Comparison of ENCODE assay signal across 1 cellular context in the genomic region with DNA sequence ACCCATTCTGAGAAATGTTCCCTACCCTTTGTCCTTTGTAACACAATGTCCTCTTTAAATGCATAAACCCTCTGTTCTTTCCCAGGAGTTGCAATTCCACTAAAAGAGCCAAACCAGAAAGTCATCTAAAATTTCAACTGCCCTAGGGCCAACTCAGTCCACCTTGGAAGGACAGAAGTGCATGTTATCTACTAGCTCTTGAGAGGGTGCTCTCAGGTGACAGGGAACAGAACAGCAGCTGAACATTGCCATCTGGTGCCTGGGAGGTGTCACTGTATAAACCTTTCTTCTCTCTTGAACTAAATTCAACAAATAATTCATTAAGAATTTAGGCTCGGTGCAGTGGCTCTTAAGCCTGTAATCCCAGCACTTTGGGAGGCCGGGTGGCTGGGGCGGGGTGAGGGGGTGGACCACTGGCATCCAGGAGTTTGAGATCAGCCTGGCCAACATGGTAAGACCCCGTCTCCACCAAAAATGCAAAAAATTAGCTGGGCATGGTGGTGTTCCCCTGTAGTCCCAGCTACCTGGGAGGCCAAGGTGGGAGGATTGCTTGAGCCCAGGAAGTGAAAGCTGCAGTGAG.
TF ChIP-seq lines count a peak whose summit lies in the region.

No MANE protein-coding gene starts in this region.

TF ChIP-seq in HepG2, 621 proteins besides CTCF, POLR2A, EP300 and RAD21 (continued from another document and continues in another):
- TF ChIP-seq, protein P1, sequence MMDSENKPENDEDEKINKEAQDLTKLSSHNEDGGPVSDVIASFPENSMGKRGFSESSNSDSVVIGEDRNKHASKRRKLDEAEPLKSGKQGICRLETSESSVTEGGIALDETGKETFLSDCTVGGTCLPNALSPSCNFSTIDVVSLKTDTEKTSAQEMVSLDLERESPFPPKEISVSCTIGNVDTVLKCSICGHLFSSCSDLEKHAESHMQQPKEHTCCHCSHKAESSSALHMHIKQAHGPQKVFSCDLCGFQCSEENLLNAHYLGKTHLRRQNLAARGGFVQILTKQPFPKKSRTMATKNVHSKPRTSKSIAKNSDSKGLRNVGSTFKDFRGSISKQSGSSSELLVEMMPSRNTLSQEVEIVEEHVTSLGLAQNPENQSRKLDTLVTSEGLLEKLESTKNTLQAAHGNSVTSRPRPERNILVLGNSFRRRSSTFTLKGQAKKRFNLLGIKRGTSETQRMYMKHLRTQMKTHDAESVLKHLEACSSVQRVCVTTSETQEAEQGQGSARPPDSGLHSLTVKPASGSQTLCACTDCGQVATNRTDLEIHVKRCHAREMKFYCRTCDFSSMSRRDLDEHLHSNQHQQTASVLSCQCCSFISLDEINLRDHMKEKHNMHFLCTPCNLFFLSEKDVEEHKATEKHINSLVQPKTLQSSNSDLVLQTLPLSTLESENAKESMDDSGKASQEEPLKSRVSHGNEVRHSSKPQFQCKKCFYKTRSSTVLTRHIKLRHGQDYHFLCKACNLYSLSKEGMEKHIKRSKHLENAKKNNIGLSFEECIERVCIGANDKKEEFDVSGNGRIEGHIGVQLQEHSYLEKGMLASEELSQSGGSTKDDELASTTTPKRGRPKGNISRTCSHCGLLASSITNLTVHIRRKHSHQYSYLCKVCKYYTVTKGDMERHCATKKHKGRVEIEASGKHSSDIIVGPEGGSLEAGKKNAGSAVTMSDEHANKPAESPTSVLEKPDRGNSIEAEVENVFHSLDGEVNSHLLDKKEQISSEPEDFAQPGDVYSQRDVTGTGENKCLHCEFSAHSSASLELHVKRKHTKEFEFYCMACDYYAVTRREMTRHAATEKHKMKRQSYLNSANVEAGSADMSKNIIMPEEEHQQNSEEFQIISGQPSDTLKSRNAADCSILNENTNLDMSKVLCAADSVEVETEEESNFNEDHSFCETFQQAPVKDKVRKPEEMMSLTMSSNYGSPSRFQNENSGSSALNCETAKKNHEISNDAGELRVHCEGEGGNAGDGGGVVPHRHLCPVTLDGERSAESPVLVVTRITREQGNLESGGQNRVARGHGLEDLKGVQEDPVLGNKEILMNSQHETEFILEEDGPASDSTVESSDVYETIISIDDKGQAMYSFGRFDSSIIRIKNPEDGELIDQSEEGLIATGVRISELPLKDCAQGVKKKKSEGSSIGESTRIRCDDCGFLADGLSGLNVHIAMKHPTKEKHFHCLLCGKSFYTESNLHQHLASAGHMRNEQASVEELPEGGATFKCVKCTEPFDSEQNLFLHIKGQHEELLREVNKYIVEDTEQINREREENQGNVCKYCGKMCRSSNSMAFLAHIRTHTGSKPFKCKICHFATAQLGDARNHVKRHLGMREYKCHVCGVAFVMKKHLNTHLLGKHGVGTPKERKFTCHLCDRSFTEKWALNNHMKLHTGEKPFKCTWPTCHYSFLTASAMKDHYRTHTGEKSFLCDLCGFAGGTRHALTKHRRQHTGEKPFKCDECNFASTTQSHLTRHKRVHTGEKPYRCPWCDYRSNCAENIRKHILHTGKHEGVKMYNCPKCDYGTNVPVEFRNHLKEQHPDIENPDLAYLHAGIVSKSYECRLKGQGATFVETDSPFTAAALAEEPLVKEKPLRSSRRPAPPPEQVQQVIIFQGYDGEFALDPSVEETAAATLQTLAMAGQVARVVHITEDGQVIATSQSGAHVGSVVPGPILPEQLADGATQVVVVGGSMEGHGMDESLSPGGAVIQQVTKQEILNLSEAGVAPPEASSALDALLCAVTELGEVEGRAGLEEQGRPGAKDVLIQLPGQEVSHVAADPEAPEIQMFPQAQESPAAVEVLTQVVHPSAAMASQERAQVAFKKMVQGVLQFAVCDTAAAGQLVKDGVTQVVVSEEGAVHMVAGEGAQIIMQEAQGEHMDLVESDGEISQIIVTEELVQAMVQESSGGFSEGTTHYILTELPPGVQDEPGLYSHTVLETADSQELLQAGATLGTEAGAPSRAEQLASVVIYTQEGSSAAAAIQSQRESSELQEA (CRISPR knock-in tag; IDR thresholded peaks at IDR 0.05; ENCODE audit: not compliant biosample characterization): no peak
- TF ChIP-seq, protein P2, sequence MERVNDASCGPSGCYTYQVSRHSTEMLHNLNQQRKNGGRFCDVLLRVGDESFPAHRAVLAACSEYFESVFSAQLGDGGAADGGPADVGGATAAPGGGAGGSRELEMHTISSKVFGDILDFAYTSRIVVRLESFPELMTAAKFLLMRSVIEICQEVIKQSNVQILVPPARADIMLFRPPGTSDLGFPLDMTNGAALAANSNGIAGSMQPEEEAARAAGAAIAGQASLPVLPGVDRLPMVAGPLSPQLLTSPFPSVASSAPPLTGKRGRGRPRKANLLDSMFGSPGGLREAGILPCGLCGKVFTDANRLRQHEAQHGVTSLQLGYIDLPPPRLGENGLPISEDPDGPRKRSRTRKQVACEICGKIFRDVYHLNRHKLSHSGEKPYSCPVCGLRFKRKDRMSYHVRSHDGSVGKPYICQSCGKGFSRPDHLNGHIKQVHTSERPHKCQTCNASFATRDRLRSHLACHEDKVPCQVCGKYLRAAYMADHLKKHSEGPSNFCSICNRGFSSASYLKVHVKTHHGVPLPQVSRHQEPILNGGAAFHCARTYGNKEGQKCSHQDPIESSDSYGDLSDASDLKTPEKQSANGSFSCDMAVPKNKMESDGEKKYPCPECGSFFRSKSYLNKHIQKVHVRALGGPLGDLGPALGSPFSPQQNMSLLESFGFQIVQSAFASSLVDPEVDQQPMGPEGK (CRISPR knock-in tag; IDR thresholded peaks at IDR 0.05): no peak
- TF ChIP-seq SIN3B (IDR thresholded peaks at IDR 0.05; ENCODE audit: low read length): no peak
- TF ChIP-seq, protein P3, sequence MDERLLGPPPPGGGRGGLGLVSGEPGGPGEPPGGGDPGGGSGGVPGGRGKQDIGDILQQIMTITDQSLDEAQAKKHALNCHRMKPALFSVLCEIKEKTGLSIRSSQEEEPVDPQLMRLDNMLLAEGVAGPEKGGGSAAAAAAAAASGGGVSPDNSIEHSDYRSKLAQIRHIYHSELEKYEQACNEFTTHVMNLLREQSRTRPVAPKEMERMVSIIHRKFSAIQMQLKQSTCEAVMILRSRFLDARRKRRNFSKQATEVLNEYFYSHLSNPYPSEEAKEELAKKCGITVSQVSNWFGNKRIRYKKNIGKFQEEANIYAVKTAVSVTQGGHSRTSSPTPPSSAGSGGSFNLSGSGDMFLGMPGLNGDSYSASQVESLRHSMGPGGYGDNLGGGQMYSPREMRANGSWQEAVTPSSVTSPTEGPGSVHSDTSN (CRISPR knock-in tag; IDR thresholded peaks at IDR 0.05): no peak
- no peak for TF ChIP-seq ZNF839 (CRISPR knock-in tag; IDR thresholded peaks at IDR 0.05; ENCODE audit: borderline replicate concordance)
- TF ChIP-seq RCOR2 (CRISPR knock-in tag; IDR thresholded peaks at IDR 0.05): no peak
- TF ChIP-seq, protein P4, sequence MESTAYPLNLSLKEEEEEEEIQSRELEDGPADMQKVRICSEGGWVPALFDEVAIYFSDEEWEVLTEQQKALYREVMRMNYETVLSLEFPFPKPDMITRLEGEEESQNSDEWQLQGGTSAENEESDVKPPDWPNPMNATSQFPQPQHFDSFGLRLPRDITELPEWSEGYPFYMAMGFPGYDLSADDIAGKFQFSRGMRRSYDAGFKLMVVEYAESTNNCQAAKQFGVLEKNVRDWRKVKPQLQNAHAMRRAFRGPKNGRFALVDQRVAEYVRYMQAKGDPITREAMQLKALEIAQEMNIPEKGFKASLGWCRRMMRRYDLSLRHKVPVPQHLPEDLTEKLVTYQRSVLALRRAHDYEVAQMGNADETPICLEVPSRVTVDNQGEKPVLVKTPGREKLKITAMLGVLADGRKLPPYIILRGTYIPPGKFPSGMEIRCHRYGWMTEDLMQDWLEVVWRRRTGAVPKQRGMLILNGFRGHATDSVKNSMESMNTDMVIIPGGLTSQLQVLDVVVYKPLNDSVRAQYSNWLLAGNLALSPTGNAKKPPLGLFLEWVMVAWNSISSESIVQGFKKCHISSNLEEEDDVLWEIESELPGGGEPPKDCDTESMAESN (CRISPR knock-in tag; conservative IDR thresholded peaks at IDR 0.05): 0 out of 2 replicates have a peak, but pooled peaks have one; percentile 24
- TF ChIP-seq HMG20B (CRISPR knock-in tag; conservative IDR thresholded peaks at IDR 0.05): no peak
- TF ChIP-seq, protein P5, sequence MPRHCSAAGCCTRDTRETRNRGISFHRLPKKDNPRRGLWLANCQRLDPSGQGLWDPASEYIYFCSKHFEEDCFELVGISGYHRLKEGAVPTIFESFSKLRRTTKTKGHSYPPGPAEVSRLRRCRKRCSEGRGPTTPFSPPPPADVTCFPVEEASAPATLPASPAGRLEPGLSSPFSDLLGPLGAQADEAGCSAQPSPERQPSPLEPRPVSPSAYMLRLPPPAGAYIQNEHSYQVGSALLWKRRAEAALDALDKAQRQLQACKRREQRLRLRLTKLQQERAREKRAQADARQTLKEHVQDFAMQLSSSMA (CRISPR knock-in tag; IDR thresholded peaks at IDR 0.05): no peak
- TF ChIP-seq GATAD1 (CRISPR knock-in tag; IDR thresholded peaks at IDR 0.05): peak; percentile 44; the same call in 1 of the 2 replicates
- peak; percentile 24; the same call in 1 of the 2 replicates for TF ChIP-seq TARDBP (CRISPR knock-in tag; IDR thresholded peaks at IDR 0.05)
- TF ChIP-seq, protein P6, sequence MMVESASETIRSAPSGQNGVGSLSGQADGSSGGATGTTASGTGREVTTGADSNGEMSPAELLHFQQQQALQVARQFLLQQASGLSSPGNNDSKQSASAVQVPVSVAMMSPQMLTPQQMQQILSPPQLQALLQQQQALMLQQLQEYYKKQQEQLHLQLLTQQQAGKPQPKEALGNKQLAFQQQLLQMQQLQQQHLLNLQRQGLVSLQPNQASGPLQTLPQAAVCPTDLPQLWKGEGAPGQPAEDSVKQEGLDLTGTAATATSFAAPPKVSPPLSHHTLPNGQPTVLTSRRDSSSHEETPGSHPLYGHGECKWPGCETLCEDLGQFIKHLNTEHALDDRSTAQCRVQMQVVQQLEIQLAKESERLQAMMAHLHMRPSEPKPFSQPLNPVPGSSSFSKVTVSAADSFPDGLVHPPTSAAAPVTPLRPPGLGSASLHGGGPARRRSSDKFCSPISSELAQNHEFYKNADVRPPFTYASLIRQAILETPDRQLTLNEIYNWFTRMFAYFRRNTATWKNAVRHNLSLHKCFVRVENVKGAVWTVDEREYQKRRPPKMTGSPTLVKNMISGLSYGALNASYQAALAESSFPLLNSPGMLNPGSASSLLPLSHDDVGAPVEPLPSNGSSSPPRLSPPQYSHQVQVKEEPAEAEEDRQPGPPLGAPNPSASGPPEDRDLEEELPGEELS (CRISPR knock-in tag; IDR thresholded peaks at IDR 0.05): no peak
- TF ChIP-seq RXRB (CRISPR knock-in tag; IDR thresholded peaks at IDR 0.05; ENCODE audit: borderline replicate concordance): 0 out of 2 replicates have a peak, but pooled peaks have one; percentile 21
- TF ChIP-seq ZNF788 (CRISPR knock-in tag; IDR thresholded peaks at IDR 0.05; ENCODE audit: borderline replicate concordance): no peak
- TF ChIP-seq KAT8 (CRISPR knock-in tag; IDR thresholded peaks at IDR 0.05): peak; percentile 41; the same call in 1 of the 2 replicates
- no peak for TF ChIP-seq ZBTB3 (CRISPR knock-in tag; IDR thresholded peaks at IDR 0.05; ENCODE audit: borderline replicate concordance, low read depth)
- TF ChIP-seq THYN1 (CRISPR knock-in tag; IDR thresholded peaks at IDR 0.05; ENCODE audit: borderline replicate concordance, low read depth): no peak
- no peak for TF ChIP-seq ZNF652 (CRISPR knock-in tag; IDR thresholded peaks at IDR 0.05; ENCODE audit: borderline replicate concordance, low read depth)
- TF ChIP-seq AHR (CRISPR knock-in tag; IDR thresholded peaks at IDR 0.05): no peak
- TF ChIP-seq TOPORS (CRISPR knock-in tag; IDR thresholded peaks at IDR 0.05): no peak
- TF ChIP-seq TMF1 (CRISPR knock-in tag; IDR thresholded peaks at IDR 0.05; ENCODE audit: low read depth): no peak
- TF ChIP-seq ZBTB20 (CRISPR knock-in tag; IDR thresholded peaks at IDR 0.05; ENCODE audit: borderline replicate concordance, low read depth): no peak
- no peak for TF ChIP-seq SRSF9 (IDR thresholded peaks at IDR 0.05; ENCODE audit: borderline replicate concordance, insufficient read depth, low read depth, low read length, poor library complexity, severe bottlenecking)
- 0 out of 2 replicates have a peak, but pooled peaks have one; percentile 47 for TF ChIP-seq EHMT2 (IDR thresholded peaks at IDR 0.05; ENCODE audit: borderline replicate concordance, low read depth, low read length)
- TF ChIP-seq, protein P7, sequence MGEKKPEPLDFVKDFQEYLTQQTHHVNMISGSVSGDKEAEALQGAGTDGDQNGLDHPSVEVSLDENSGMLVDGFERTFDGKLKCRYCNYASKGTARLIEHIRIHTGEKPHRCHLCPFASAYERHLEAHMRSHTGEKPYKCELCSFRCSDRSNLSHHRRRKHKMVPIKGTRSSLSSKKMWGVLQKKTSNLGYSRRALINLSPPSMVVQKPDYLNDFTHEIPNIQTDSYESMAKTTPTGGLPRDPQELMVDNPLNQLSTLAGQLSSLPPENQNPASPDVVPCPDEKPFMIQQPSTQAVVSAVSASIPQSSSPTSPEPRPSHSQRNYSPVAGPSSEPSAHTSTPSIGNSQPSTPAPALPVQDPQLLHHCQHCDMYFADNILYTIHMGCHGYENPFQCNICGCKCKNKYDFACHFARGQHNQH (CRISPR knock-in tag; IDR thresholded peaks at IDR 0.05): no peak
- TF ChIP-seq ZNF460 (CRISPR knock-in tag; IDR thresholded peaks at IDR 0.05; ENCODE audit: borderline replicate concordance): peak; percentile 51; the same call in 1 of the 2 replicates
- TF ChIP-seq ZNF558 (CRISPR knock-in tag; IDR thresholded peaks at IDR 0.05; ENCODE audit: borderline replicate concordance): no peak
- no peak for TF ChIP-seq KAT2B (IDR thresholded peaks at IDR 0.05; ENCODE audit: borderline replicate concordance, low read depth, low read length)
- TF ChIP-seq, protein P8, sequence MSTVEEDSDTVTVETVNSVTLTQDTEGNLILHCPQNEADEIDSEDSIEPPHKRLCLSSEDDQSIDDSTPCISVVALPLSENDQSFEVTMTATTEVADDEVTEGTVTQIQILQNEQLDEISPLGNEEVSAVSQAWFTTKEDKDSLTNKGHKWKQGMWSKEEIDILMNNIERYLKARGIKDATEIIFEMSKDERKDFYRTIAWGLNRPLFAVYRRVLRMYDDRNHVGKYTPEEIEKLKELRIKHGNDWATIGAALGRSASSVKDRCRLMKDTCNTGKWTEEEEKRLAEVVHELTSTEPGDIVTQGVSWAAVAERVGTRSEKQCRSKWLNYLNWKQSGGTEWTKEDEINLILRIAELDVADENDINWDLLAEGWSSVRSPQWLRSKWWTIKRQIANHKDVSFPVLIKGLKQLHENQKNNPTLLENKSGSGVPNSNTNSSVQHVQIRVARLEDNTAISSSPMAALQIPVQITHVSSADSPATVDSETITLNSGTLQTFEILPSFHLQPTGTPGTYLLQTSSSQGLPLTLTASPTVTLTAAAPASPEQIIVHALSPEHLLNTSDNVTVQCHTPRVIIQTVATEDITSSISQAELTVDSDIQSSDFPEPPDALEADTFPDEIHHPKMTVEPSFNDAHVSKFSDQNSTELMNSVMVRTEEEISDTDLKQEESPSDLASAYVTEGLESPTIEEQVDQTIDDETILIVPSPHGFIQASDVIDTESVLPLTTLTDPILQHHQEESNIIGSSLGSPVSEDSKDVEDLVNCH (CRISPR knock-in tag; IDR thresholded peaks at IDR 0.05): no peak
- TF ChIP-seq, protein P9, sequence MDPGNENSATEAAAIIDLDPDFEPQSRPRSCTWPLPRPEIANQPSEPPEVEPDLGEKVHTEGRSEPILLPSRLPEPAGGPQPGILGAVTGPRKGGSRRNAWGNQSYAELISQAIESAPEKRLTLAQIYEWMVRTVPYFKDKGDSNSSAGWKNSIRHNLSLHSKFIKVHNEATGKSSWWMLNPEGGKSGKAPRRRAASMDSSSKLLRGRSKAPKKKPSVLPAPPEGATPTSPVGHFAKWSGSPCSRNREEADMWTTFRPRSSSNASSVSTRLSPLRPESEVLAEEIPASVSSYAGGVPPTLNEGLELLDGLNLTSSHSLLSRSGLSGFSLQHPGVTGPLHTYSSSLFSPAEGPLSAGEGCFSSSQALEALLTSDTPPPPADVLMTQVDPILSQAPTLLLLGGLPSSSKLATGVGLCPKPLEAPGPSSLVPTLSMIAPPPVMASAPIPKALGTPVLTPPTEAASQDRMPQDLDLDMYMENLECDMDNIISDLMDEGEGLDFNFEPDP (CRISPR knock-in tag; conservative IDR thresholded peaks at IDR 0.05): no peak
- no peak; the same call in 1 of the 2 replicates for TF ChIP-seq BHLHE40 (IDR thresholded peaks at IDR 0.05; ENCODE audit: low read length)
- TF ChIP-seq ZNF260 (CRISPR knock-in tag; IDR thresholded peaks at IDR 0.05; ENCODE audit: borderline replicate concordance, low read depth): no peak
- TF ChIP-seq ZNF335 (CRISPR knock-in tag; IDR thresholded peaks at IDR 0.05): no peak
